Comparison of ENCODE assay signal across 9 cellular contexts in the genomic region with DNA sequence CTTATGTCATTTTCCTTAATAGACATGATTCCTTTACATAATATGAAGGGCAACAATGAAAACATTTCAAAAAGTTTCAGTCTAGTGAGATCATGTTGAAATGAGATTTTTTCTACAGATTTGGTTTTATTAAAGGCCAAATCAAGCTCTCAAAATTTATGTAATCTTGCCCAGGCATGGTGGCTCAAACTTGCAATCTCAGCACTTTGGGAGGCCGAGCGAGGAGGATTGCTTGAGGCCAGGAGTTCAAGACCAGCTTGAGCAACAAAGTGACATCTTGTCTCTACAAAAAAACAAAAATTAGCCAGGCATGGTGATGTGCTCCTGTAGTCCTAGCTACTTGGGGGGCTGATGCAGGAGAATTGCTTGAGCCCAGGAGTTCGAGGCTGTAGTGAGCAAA.
"Had no signal": no experiment of that assay in that cellular context is flagged by ENCODE, and none has a peak within 500 bp of the region (broad histone marks: within the 10 kb centered on the region; RNA-seq: fewer than 3 reads in every experiment).

No MANE protein-coding gene starts in this region.

- H3K9me3 Mint-ChIP-seq: GM23338, H9 had no signal

- FAIRE-seq: H1, H54, HTR-8/SVneo had no signal

- DNase-seq: H9, HCEC 1CT, Karpas-422, KBM-7 had no signal

- H3K27ac ChIP-seq: KMS-11 had no signal

- H3K4me3 ChIP-seq: GM23338 had no signal

- H3K4me2 ChIP-seq: GM23338, KMS-11 had no signal

- H2AFZ ChIP-seq: GM23338 had no signal

- ATAC-seq: GM23338 had no signal

- H3K4me3 Mint-ChIP-seq: GM23338, H9 had no signal

- H3K27ac Mint-ChIP-seq: GM23338, H9 had no signal

- H3K9ac ChIP-seq: KMS-11 had no signal

- H3K4me1 Mint-ChIP-seq: GM23338, H9 had no signal
